In the genomic region with DNA sequence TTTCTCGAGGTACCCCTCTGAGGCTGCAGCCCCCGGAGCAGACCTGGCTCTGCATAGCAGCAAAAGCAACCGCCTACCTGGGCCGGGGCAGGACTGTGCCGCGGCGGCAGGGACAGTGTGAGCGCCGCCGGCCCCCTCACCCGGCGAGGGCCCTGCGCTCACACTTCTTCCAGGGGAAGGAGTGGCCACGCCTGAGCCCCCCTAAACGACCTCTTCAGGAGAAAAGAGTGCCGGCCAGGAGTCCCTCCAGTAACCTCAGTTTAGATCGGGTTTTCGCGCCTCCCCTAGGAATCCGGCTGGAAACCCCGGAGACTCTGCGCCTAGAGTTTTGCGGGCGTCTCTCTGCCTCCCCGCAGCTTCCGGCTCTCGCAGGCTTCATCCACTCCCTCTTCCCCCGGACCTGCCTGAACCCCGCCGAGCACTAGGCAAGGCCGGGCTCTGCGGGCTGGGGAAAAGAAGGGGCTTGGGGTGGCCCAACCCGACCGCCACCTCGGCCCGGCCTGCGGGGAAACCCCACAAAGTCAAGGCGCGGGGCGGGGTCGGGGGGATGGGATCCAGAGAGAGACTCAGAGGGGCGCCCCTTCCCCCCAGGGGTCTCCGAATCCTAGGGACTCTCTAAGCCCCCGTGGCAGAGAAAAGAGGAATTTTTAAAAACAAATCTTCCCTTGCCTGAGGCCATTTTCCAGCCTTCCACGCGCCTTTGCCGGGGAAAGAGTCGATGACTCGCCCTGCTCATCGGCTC, we compare ENCODE assay signal across 14 cellular contexts. TPM values are rescaled to one million over a fixed set of nuclear protein-coding genes. Genes with fewer than 3 reads are reported as not detected.
A peak's percentile ranks its signal among the peaks of the same experiment; 100 is the strongest.
DNase-seq lines count a peak whose midpoint lies in the region; ATAC-seq and TF ChIP-seq lines count a peak whose summit lies in the region.
"Had no signal": no experiment of that assay in that cellular context is flagged by ENCODE, and none has a peak within 500 bp of the region (broad histone marks: within the 10 kb centered on the region; RNA-seq: fewer than 3 reads in every experiment).

No MANE protein-coding gene starts in this region.

- H3K36me3 Mint-ChIP-seq in T-helper 2 cell treated with Interferon-gamma antibody and Interleukin-4, amounts not matched to agents 5 μg/mL and 100 μg/mL, for 36 hours (ENCODE audit: low read depth), result peaks cover 2% of the 10 kb centered on the region

- H3K9ac ChIP-seq in rectal smooth muscle tissue (ENCODE audit: low read length), result no peak overlapping the region

- peaks cover 83% of the 10 kb centered on the region for H3K27me3 Mint-ChIP-seq in T-helper 2 cell treated with Interferon-gamma antibody and Interleukin-4, amounts not matched to agents 5 μg/mL and 100 μg/mL, for 36 hours (ENCODE audit: low read depth)

- H3K4me3 Mint-ChIP-seq in T-helper 2 cell treated with Interferon-gamma antibody and Interleukin-4, amounts not matched to agents 5 μg/mL and 100 μg/mL, for 36 hours, result no peak overlapping the region

- no peak for ATAC-seq in GM18867 (IDR thresholded peaks at IDR 0.05; ENCODE audit: unreplicated experiment)
- ATAC-seq: HepG2 had no signal

- no peaks in the 10 kb centered on the region for H3K9me3 Mint-ChIP-seq in T-helper 2 cell treated with Interferon-gamma antibody and Interleukin-4, amounts not matched to agents 5 μg/mL and 100 μg/mL, for 36 hours

- TF ChIP-seq CTCF in epithelial cell of esophagus (IDR thresholded peaks at IDR 0.05; ENCODE audit: insufficient read depth, low read depth, low read length, missing control alignments), result no peak

- peaks cover 54% of the 10 kb centered on the region for H3K27me3 ChIP-seq in rectal smooth muscle tissue (ENCODE audit: control insufficient read depth, insufficient read depth, low read length)

- H3K27ac ChIP-seq in rectal smooth muscle tissue (ENCODE audit: low read depth, low read length), result no peak overlapping the region

- H3K36me3 ChIP-seq in rectal smooth muscle tissue (ENCODE audit: control insufficient read depth, insufficient read depth, low read length), result no peaks in the 10 kb centered on the region

- H3K4me1 Mint-ChIP-seq in T-helper 2 cell treated with Interferon-gamma antibody and Interleukin-4, amounts not matched to agents 5 μg/mL and 100 μg/mL, for 36 hours (ENCODE audit: low read depth), result peaks cover 25% of the 10 kb centered on the region

- H3K4me3 ChIP-seq in epithelial cell of esophagus (ENCODE audit: low read length), result no peak overlapping the region
- peak overlapping the region; percentile 15 for H3K4me3 ChIP-seq in rectal smooth muscle tissue (ENCODE audit: low read length)

- DNase-seq in T-helper 2 cell treated with Interferon-gamma antibody and Interleukin-4, amounts not matched to agents 5 μg/mL and 100 μg/mL, for 36 hours (ENCODE audit: low spot score), result no peak
- DNase-seq in T-helper 2 cell, result no peak
- DNase-seq in M059J (ENCODE audit: low read depth), result peak; percentile 38
- DNase-seq in epithelial cell of esophagus (ENCODE audit: low read depth), result peak; percentile 13
- DNase-seq in GDM1 (lab: John Stamatoyannopoulos, UW), result no peak
- DNase-seq in KG1 (lab: John Stamatoyannopoulos, UW), result no peak
- DNase-seq: effector CD8-positive, alpha-beta T cell; NCI-H526 treated with DMSO at 0.1 percent for 48 hours; T-helper 1 cell had no signal

- H3K4me1 ChIP-seq in rectal smooth muscle tissue (ENCODE audit: control insufficient read depth, insufficient read depth, low read length), result peaks cover 2% of the 10 kb centered on the region

- H3K27ac Mint-ChIP-seq in T-helper 2 cell treated with Interferon-gamma antibody and Interleukin-4, amounts not matched to agents 5 μg/mL and 100 μg/mL, for 36 hours, result peak overlapping the region; percentile 36

RNA-seq across cellular contexts. Expression of gene LINC00237, which starts 0.6 kb away (rescaled TPM):
- not detected in 2 replicates for total RNA-seq in M059J (2014; rRNA removed; shearing (Covaris generic))
- total RNA-seq: HepG2, kidney epithelial cell, renal cortical epithelial cell had no signal

RNA-seq across cellular contexts. Expression of gene KIZ, which starts 20.3 kb away (rescaled TPM):
- total RNA-seq in M059J (2014; rRNA removed; shearing (Covaris generic)), result 13.8 and 18.9 TPM in 2 replicates

Comparison
In these comparisons a context has a peak if more than half of its experiments do, and no peak if none do; other contexts are left out.
1. DNase-seq: peak in M059J (single experiment) and epithelial cell of esophagus (single experiment); none in T-helper 2 cell treated with Interferon-gamma antibody and Interleukin-4, amounts not matched to agents 5 μg/mL and 100 μg/mL, for 36 hours (single experiment), T-helper 2 cell (0 of 5), GDM1 (single experiment) and KG1 (single experiment).